ENCODE assay signal across 8 cellular contexts in the genomic region with DNA sequence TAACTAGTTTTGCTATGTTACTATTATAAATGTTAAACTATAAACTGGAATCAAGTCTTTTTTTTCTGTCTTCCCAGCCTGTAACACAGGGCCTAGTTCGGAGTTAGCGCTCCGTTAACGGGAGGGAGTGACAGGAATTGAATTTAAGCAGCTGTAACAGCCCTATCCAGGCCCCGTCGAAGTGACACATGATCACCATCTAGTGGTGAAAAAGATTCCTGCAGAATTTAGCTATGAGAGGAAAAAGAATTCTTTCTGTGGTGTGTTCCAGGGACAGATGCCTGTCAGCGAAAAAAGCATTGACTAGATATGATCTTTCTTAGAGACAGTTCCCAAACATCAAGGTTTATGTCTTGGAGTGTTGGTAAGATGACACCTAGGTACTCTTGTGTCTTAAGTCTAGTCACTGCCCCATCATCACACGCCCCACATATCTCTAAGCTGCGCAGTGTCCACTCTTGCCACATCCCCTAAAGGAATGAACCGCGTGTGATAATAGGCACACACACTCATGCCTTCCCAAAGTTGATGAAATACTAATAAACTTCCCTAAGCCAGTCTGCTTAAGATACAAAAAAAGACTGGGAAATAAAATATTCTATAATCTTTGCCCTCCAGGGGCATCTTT. TPM values are rescaled to one million over a fixed set of nuclear protein-coding genes. Genes with fewer than 3 reads are reported as not detected.
DNase-seq lines count a peak whose midpoint lies in the region; ATAC-seq and TF ChIP-seq lines count a peak whose summit lies in the region.

No MANE protein-coding gene starts in this region.

- no peaks in the 10 kb centered on the region for H3K27me3 ChIP-seq in testis

- H3K4me3 ChIP-seq in testis, result no peak overlapping the region

- 22 to 25% methylated on average over 11 of the region's 11 CpGs for WGBS in testis, 2 donors

- intact Hi-C loops in testis (cut with DNase I; ENCODE audit: low total_unique reads), result no loop called here

- DNase-seq in DMS153 treated with DMSO at 0.1 percent for 48 hours (lab: John Stamatoyannopoulos, UW; ENCODE audit: unreplicated experiment) (peak; percentile 70), NCI-H1105 (lab: John Stamatoyannopoulos, UW) (peak; percentile 39), T-helper 9 cell (peak; percentile 21), cerebellum (ENCODE audit: low spot score) (peak; percentile 27), left kidney (ENCODE audit: low read depth, low spot score) (peak; percentile 74), testis (peak; percentile 46)

- no peak overlapping the region for H3K27ac ChIP-seq in testis

- peak; percentile 50 for ATAC-seq in GM21381 (IDR thresholded peaks at IDR 0.05; ENCODE audit: unreplicated experiment)
- ATAC-seq in GM21367 (IDR thresholded peaks at IDR 0.05; ENCODE audit: unreplicated experiment), result no peak

- no peaks in the 10 kb centered on the region for H3K4me1 ChIP-seq in testis

- H3K36me3 ChIP-seq in testis (ENCODE audit: low read depth, missing control alignments), result no peaks in the 10 kb centered on the region

- no peaks in the 10 kb centered on the region for H3K9me3 ChIP-seq in testis

- peak; percentile 60 to 73 (median 60) for TF ChIP-seq CTCF in testis (IDR thresholded peaks at IDR 0.05)

- TF ChIP-seq POLR2A in testis (IDR thresholded peaks at IDR 0.05), result no peak

RNA-seq across cellular contexts. Expression of a gene that starts 2.1 kb away (rescaled TPM):
- total RNA-seq in cerebellum (2.1 TPM), testis (10 to 100 TPM; 30.5 to 30.6 TPM)
- polyA plus RNA-seq in testis (ENCODE audit: insufficient read depth, low read depth, low replicate concordance), result 9.1 TPM

RNA-seq across cellular contexts. Expression of a gene that starts 13.8 kb away (rescaled TPM):
- total RNA-seq in cerebellum (23.0 TPM), testis (10 to 100 TPM; 66.4 to 93.1 TPM)
- polyA plus RNA-seq in testis (ENCODE audit: insufficient read depth, low read depth, low replicate concordance), result 58.8 TPM

RNA-seq across cellular contexts. Expression of a gene that starts 56.5 kb away (rescaled TPM):
- 17.8 TPM for total RNA-seq in cerebellum
- total RNA-seq in testis, result 10 to 100 TPM; 36.4 to 46.2 TPM
- polyA plus RNA-seq in testis (ENCODE audit: insufficient read depth, low read depth, low replicate concordance), result 21.9 TPM

Comparison
In these comparisons a context has a peak if more than half of its experiments do, and no peak if none do; other contexts are left out.
1. DNase-seq: peak in every context shown above with its lines; median percentile 74 in left kidney; 70 in DMS153 treated with DMSO at 0.1 percent for 48 hours; 46 in testis; 39 in NCI-H1105; 27 in cerebellum; 21 in T-helper 9 cell.
2. RNA of a gene that starts 2.1 kb away (total RNA-seq): 30.5 to 30.6 TPM in testis; 2.1 TPM in cerebellum (single experiment); every median in the first group is over 10 times any median in the second.